ENCODE assay signal across 22 cellular contexts in genomic region chr4:73828945-73829344, GRCh38. TPM values are rescaled to one million over a fixed set of nuclear protein-coding genes. Genes with fewer than 3 reads are reported as not detected.
A peak's percentile ranks its signal among the peaks of the same experiment; 100 is the strongest.
DNase-seq lines count a peak whose midpoint lies in the region; ATAC-seq and TF ChIP-seq lines count a peak whose summit lies in the region.
"Had no signal": no experiment of that assay in that cellular context is flagged by ENCODE, and none has a peak within 500 bp of the region (broad histone marks: within the 10 kb centered on the region; RNA-seq: fewer than 3 reads in every experiment).

No MANE protein-coding gene starts in this region.

- no peak for DNase-seq in Right ventricle myocardium inferior (ENCODE audit: missing footprints)
- DNase-seq in right atrium auricular region (ENCODE audit: low spot score), result no peak
- peak; percentile 72 for DNase-seq in SKM-1 (lab: John Stamatoyannopoulos, UW; ENCODE audit: unreplicated experiment)
- DNase-seq in fibroblast of lung (ENCODE audit: low read depth in 2 of 2), result peak; percentile 42 to 80
- no peak for DNase-seq in RKO (ENCODE audit: low spot score)
- no peak for DNase-seq in substantia nigra (lab: John Stamatoyannopoulos, UW)
- DNase-seq in left lobe of liver (ENCODE audit: low spot score), result no peak
- DNase-seq in NCI-H146 treated with DMSO at 0.1 percent for 48 hours (lab: John Stamatoyannopoulos, UW; ENCODE audit: unreplicated experiment), result no peak
- DNase-seq: activated CD4-positive, alpha-beta T cell treated with anti-CD3 and anti-CD28 coated beads, Interleukin-2, amount 50 U/mL, for 48 hours; activated naive CD8-positive, alpha-beta T cell treated with anti-CD3 and anti-CD28 coated beads for 36 hours; activated T-cell treated with anti-CD3 and anti-CD28 coated beads, Interleukin-2, amount 50 U/mL, for 4 hours; CD8-positive, alpha-beta T cell; cerebellar nuclear complex; mucosa of descending colon; NCI-H1092; NCI-H2171; stimulated activated CD4-positive, alpha-beta T cell treated with anti-CD3 and anti-CD28 coated beads, Interleukin-4, amount 100 ng/mL, for 24 hours had no signal

- intact Hi-C loops in Right ventricle myocardium inferior (cut with DNase I), result no loop called here

- no peak overlapping the region for H3K4me3 ChIP-seq in right atrium auricular region
- H3K4me3 ChIP-seq in fibroblast of lung (replicated peaks in 1 of 4; ENCODE audit: control extremely low read depth in 1 of 4, insufficient read depth in 1 of 4, low read depth in 3 of 4, low read length in 4 of 4), result no peak overlapping the region
- H3K4me3 ChIP-seq: mucosa of descending colon, SJCRH30 had no signal

- no peak overlapping the region for H3K9ac ChIP-seq in fibroblast of lung (ENCODE audit: insufficient read depth, low read length)

- no peaks in the 10 kb centered on the region for H4K20me1 ChIP-seq in fibroblast of lung (ENCODE audit: control insufficient read depth, extremely low read depth, insufficient read depth, low read length)

- no peaks in the 10 kb centered on the region for H3K79me2 ChIP-seq in fibroblast of lung (ENCODE audit: control insufficient read depth, insufficient read depth, low read length)

- H3K4me1 ChIP-seq in right atrium auricular region (no peaks in the 10 kb centered on the region), fibroblast of lung (ENCODE audit: control insufficient read depth, extremely low read depth, insufficient read depth, low read length) (peaks cover 7% of the 10 kb centered on the region)
- H3K4me1 ChIP-seq: SJCRH30 had no signal

- no peak overlapping the region for H2AFZ ChIP-seq in fibroblast of lung (ENCODE audit: low read length)

- no peak overlapping the region for H3K4me2 ChIP-seq in fibroblast of lung (ENCODE audit: extremely low read depth, insufficient read depth, low read length)

- no peak overlapping the region for H3K27ac ChIP-seq in right atrium auricular region
- H3K27ac ChIP-seq in fibroblast of lung (ENCODE audit: insufficient read depth, low read length), result no peak overlapping the region
- H3K27ac ChIP-seq in substantia nigra (ENCODE audit: low read depth, low read length, poor library complexity, severe bottlenecking), result no peak overlapping the region
- H3K27ac ChIP-seq: SJCRH30 had no signal

- H3K9me3 ChIP-seq in right atrium auricular region (peaks cover 0 to 11% of the 10 kb centered on the region in 2 donors), fibroblast of lung (ENCODE audit: control insufficient read depth, insufficient read depth, low read depth, low read length) (no peaks in the 10 kb centered on the region)

- H3K27me3 ChIP-seq in right atrium auricular region, result no peaks in the 10 kb centered on the region
- H3K27me3 ChIP-seq in fibroblast of lung (ENCODE audit: control insufficient read depth, insufficient read depth, low read length), result no peaks in the 10 kb centered on the region
- H3K27me3 ChIP-seq: SJCRH30 had no signal

- ATAC-seq in Right ventricle myocardium inferior (peak; percentile 64), left lobe of liver (no peak)
- ATAC-seq: activated T-cell treated with anti-CD3 and anti-CD28 coated beads, Interleukin-2, amount 50 U/mL, for 4 hours; CD8-positive, alpha-beta T cell; mucosa of descending colon had no signal

- H3K36me3 ChIP-seq in right atrium auricular region, result no peaks in the 10 kb centered on the region
- no peaks in the 10 kb centered on the region for H3K36me3 ChIP-seq in fibroblast of lung (ENCODE audit: control insufficient read depth, insufficient read depth, low read length)
- H3K36me3 ChIP-seq: SJCRH30 had no signal

- TF ChIP-seq CTCF in right atrium auricular region (IDR thresholded peaks at IDR 0.05) (no peak), fibroblast of lung (conservative IDR thresholded peaks at IDR 0.05 in 1 of 2, IDR thresholded peaks at IDR 0.05 in 1 of 2; ENCODE audit: low read depth in 1 of 2, low read length in 2 of 2) (no peak)

RNA-seq across cellular contexts. Expression of gene CXCL6, which starts 7.5 kb away (rescaled TPM):
- total RNA-seq in Right ventricle myocardium inferior, result 0.27 TPM
- total RNA-seq in right atrium auricular region, result 1 to 10 TPM in 1 of 2 donors, under 1 TPM in 1; 0.44 to 2.4 TPM
- total RNA-seq in fibroblast of lung, result 0.17 and 0.77 TPM in 2 replicates
- polyA plus RNA-seq in fibroblast of lung, result 0.23 and 0.66 TPM in 2 replicates
- polyA plus RNA-seq in fibroblast of lung (2012), result 0.43 and 0.62 TPM in 2 replicates
- polyA minus RNA-seq in fibroblast of lung (ENCODE audit: low replicate concordance), result not detected in 2 replicates
- 1.1 TPM for total RNA-seq in left lobe of liver
- total RNA-seq: A172; activated naive CD8-positive, alpha-beta T cell treated with anti-CD3 and anti-CD28 coated beads for 36 hours; activated T-cell treated with anti-CD3 and anti-CD28 coated beads, Interleukin-2, amount 50 U/mL, for 4 hours; CD8-positive, alpha-beta T cell; SJCRH30 had no signal

RNA-seq across cellular contexts. Expression of gene PF4V1, which starts 24.2 kb away (rescaled TPM):
- total RNA-seq in Right ventricle myocardium inferior (not detected), right atrium auricular region (not detected), fibroblast of lung (not detected in 2 replicates), left lobe of liver (not detected)
- polyA plus RNA-seq in fibroblast of lung, result not detected in 2 replicates
- 0.31 TPM in 1 of 2 replicates, not detected in the other for polyA plus RNA-seq in fibroblast of lung (2012)
- not detected in 2 replicates for polyA minus RNA-seq in fibroblast of lung (ENCODE audit: low replicate concordance)
- total RNA-seq: A172; activated naive CD8-positive, alpha-beta T cell treated with anti-CD3 and anti-CD28 coated beads for 36 hours; activated T-cell treated with anti-CD3 and anti-CD28 coated beads, Interleukin-2, amount 50 U/mL, for 4 hours; CD8-positive, alpha-beta T cell; Daoy; kidney epithelial cell; mucosa of descending colon; osteoblast; SJCRH30 had no signal

RNA-seq across cellular contexts. Expression of gene CXCL1, which starts 40.2 kb away (rescaled TPM):
- 1.3 TPM for total RNA-seq in Right ventricle myocardium inferior
- total RNA-seq in right atrium auricular region, result 1 to 10 TPM; 6.9 to 8.5 TPM
- 1.5 and 2.3 TPM in 2 replicates for total RNA-seq in fibroblast of lung
- 1.2 and 1.4 TPM in 2 replicates for polyA plus RNA-seq in fibroblast of lung
- 0.75 and 1.5 TPM in 2 replicates for polyA plus RNA-seq in fibroblast of lung (2012)
- 0.39 TPM in 1 of 2 replicates, not detected in the other for polyA minus RNA-seq in fibroblast of lung (ENCODE audit: low replicate concordance)
- total RNA-seq in left lobe of liver, result 0.23 TPM
- total RNA-seq: A172; activated naive CD8-positive, alpha-beta T cell treated with anti-CD3 and anti-CD28 coated beads for 36 hours; activated T-cell treated with anti-CD3 and anti-CD28 coated beads, Interleukin-2, amount 50 U/mL, for 4 hours; CD8-positive, alpha-beta T cell; SJCRH30 had no signal

Comparison
In these comparisons a context has a peak if more than half of its experiments do, and no peak if none do; other contexts are left out.
1. DNase-seq: peak in SKM-1 (single experiment) and fibroblast of lung (2 of 2); none in Right ventricle myocardium inferior (single experiment), right atrium auricular region (single experiment), RKO (single experiment), substantia nigra (0 of 49), left lobe of liver (single experiment) and NCI-H146 treated with DMSO at 0.1 percent for 48 hours (single experiment).